ENCODE assay signal across 21 cellular contexts in genomic region chr5:1916041-1917001, GRCh38. TPM values are rescaled to one million over a fixed set of nuclear protein-coding genes. Genes with fewer than 3 reads are reported as not detected.
"Had no signal": no experiment of that assay in that cellular context is flagged by ENCODE, and none has a peak within 500 bp of the region (broad histone marks: within the 10 kb centered on the region; RNA-seq: fewer than 3 reads in every experiment).

No MANE protein-coding gene starts in this region.

- H3K4me3 ChIP-seq: colonic mucosa, heart left ventricle, neural progenitor cell, uterus had no signal

- H3K27ac ChIP-seq: colonic mucosa, heart left ventricle, neural progenitor cell, uterus had no signal

- DNase-seq: caudate nucleus; colonic mucosa; effector CD4-positive, alpha-beta T cell; foreskin melanocyte; heart left ventricle; hippocampal formation; midbrain; occipital lobe; right cardiac atrium; stimulated activated CD4-positive, alpha-beta T cell treated with anti-CD3 and anti-CD28 coated beads, Interleukin-2, amount 100 ng/mL, for 24 hours; stimulated activated CD4-positive, alpha-beta T cell treated with anti-CD3 and anti-CD28 coated beads, Interleukin-4, amount 100 ng/mL, for 4 hours; stimulated activated naive B cell treated with anti-CD40 and anti-IgM and Interleukin-4, amounts not matched to agents 10 μg/mL and 1 μg/mL and 100 μg/mL, for 72 hours; stimulated activated naive CD8-positive, alpha-beta T cell treated with anti-CD3 and anti-CD28 coated beads, Interleukin-15, amount 100 ng/mL, for 72 hours; substantia nigra; uterus had no signal

- H3K27me3 ChIP-seq: colonic mucosa, neural progenitor cell, uterus had no signal

- H3K9me3 ChIP-seq: colonic mucosa, uterus had no signal

- H3K4me2 ChIP-seq: neural progenitor cell had no signal

- H3K36me3 ChIP-seq: colonic mucosa, heart left ventricle, neural progenitor cell, uterus had no signal

- H3K9ac ChIP-seq: neural progenitor cell had no signal

- H3K4me1 ChIP-seq: colonic mucosa, heart left ventricle, neural progenitor cell, uterus had no signal

- FAIRE-seq: islet of Langerhans had no signal

- ATAC-seq: heart left ventricle; left lobe of liver; stimulated activated naive B cell treated with anti-CD40 and anti-IgM and Interleukin-4, amounts not matched to agents 10 μg/mL and 1 μg/mL and 100 μg/mL, for 72 hours; stimulated activated naive CD8-positive, alpha-beta T cell treated with anti-CD3 and anti-CD28 coated beads, Interleukin-15, amount 100 ng/mL, for 72 hours had no signal

- H2AFZ ChIP-seq: neural progenitor cell had no signal

RNA-seq across cellular contexts. Expression of gene IRX4, which starts 33.6 kb away (rescaled TPM):
- total RNA-seq: colonic mucosa; dermis microvascular lymphatic vessel endothelial cell; glomerular endothelial cell; left lobe of liver; natural killer cell treated with Interleukin-12 subunit alpha and Interleukin-12 subunit beta and Interleukin-15 and Interleukin-18, amount 100 ng/mL, for 72 hours; occipital lobe; uterus had no signal
- polyA plus RNA-seq: right cardiac atrium had no signal
